Comparison of ENCODE assay signal across 1 cellular context in genomic region chr18:48569139-48569914, GRCh38.
TF ChIP-seq lines count a peak whose summit lies in the region.

No MANE protein-coding gene starts in this region.

TF ChIP-seq in HepG2, 621 proteins besides CTCF, POLR2A, EP300 and RAD21:
- peak; percentile 37; the same call in 1 of the 2 replicates for TF ChIP-seq ZNF687 (CRISPR knock-in tag; IDR thresholded peaks at IDR 0.05)
- TF ChIP-seq SAP130 (CRISPR knock-in tag; IDR thresholded peaks at IDR 0.05; ENCODE audit: low read depth), result peak; percentile 4; the same call in 1 of the 2 replicates
- TF ChIP-seq HNF4A (CRISPR knock-in tag; IDR thresholded peaks at IDR 0.05), result peak; percentile 23; the same call in 1 of the 2 replicates
- no peak for TF ChIP-seq CAMTA2 (CRISPR knock-in tag; IDR thresholded peaks at IDR 0.05; ENCODE audit: borderline replicate concordance)
- 0 out of 2 replicates have a peak, but pooled peaks have one; percentile 29 for TF ChIP-seq TBX2 (CRISPR knock-in tag; IDR thresholded peaks at IDR 0.05; ENCODE audit: borderline replicate concordance)
